Comparison of ENCODE assay signal across 19 cellular contexts in the genomic region with DNA sequence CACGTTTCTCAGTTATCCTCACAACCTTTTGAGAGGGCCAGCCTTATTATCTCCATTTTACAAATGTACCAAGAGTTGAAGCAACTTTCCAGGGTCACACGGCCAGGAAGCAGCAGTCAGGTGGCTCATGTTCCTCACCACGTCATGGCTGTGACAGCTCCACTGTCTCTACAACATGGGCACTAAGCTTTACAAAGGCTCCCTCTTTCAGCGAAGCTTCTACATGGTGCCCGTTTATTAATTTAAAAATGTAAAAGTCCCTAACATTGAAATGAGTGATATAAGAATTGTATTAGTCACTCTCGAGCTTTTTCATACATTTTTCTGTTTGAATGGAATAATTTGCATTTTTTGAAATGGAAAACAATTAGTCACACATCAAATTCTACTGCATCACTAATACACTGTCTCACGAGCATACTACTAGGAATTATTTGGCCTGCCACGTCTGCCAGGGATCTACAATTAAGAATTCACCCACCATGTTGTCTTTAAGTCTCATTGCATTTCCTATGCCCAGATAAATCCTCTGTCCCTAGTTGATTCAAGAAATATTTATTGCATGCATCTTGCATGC. TPM values are rescaled to one million over a fixed set of nuclear protein-coding genes. Genes with fewer than 3 reads are reported as not detected.
A peak's percentile ranks its signal among the peaks of the same experiment; 100 is the strongest.
DNase-seq lines count a peak whose midpoint lies in the region; ATAC-seq and TF ChIP-seq lines count a peak whose summit lies in the region.
"Had no signal": no experiment of that assay in that cellular context is flagged by ENCODE, and none has a peak within 500 bp of the region (broad histone marks: within the 10 kb centered on the region; RNA-seq: fewer than 3 reads in every experiment).

No MANE protein-coding gene starts in this region.

- no peaks in the 10 kb centered on the region for H3K36me3 ChIP-seq in PC-3 (ENCODE audit: low read depth, low read length)
- H3K36me3 ChIP-seq: SJCRH30 had no signal

- H3K27me3 ChIP-seq in PC-3 (ENCODE audit: low read length): no peaks in the 10 kb centered on the region
- H3K27me3 ChIP-seq: SJCRH30 had no signal

- BruUV-seq in PC-3 (replicated peaks; lab: Mats Ljungman, UMichigan): no TSS peak

- no peak overlapping the region for H3K4me3 ChIP-seq in PC-3 (ENCODE audit: low read length)
- H3K4me3 ChIP-seq: SJCRH30 had no signal

- peak in 1 of 2 donors; percentile 61 for ATAC-seq in activated T-cell treated with anti-CD3 and anti-CD28 coated beads, Interleukin-2, amount 50 U/mL, for 72 hours (replicated peaks in 1 of 2)
- ATAC-seq in stimulated activated naive CD8-positive, alpha-beta T cell treated with anti-CD3 and anti-CD28 coated beads, Interleukin-15, Interleukin-2, amounts not matched to agents 100 U/mL and 50 U/mL, for 24 hours: peak; percentile 52
- no peak for ATAC-seq in stimulated activated naive CD8-positive, alpha-beta T cell treated with anti-CD3 and anti-CD28 coated beads, Interleukin-15, amount 100 ng/mL, for 72 hours
- ATAC-seq in PC-3 (no peak), GM19397 (IDR thresholded peaks at IDR 0.05; ENCODE audit: unreplicated experiment) (no peak)
- ATAC-seq: HepG2 had no signal

- H3K4me2 ChIP-seq in PC-3 (ENCODE audit: low read length): no peak overlapping the region
- H3K4me2 ChIP-seq: KMS-11 had no signal

- no peaks in the 10 kb centered on the region for H3K27me3 Mint-ChIP-seq in activated T-cell treated with anti-CD3 and anti-CD28 coated beads, Interleukin-2, amount 50 U/mL, for 72 hours (ENCODE audit: low read depth)
- H3K27me3 Mint-ChIP-seq in stimulated activated naive CD8-positive, alpha-beta T cell treated with anti-CD3 and anti-CD28 coated beads, Interleukin-15, amount 100 ng/mL, for 72 hours: peaks cover 9% of the 10 kb centered on the region

- H3K79me2 ChIP-seq in PC-3 (ENCODE audit: low read length): no peaks in the 10 kb centered on the region

- H4K20me1 ChIP-seq in PC-3 (ENCODE audit: low read length): no peaks in the 10 kb centered on the region

- 0 out of 2 replicates have a peak overlapping the region, but pooled peaks have one; percentile 2 for H2AFZ ChIP-seq in PC-3 (ENCODE audit: low read length)

- H3K36me3 Mint-ChIP-seq in activated T-cell treated with anti-CD3 and anti-CD28 coated beads, Interleukin-2, amount 50 U/mL, for 72 hours (ENCODE audit: insufficient read depth in 2 of 2): peaks cover 3 to 7% of the 10 kb centered on the region in 2 donors

- peaks cover 4 to 8% of the 10 kb centered on the region in 2 donors for H3K9me3 Mint-ChIP-seq in activated T-cell treated with anti-CD3 and anti-CD28 coated beads, Interleukin-2, amount 50 U/mL, for 72 hours
- H3K9me3 Mint-ChIP-seq in stimulated activated naive CD8-positive, alpha-beta T cell treated with anti-CD3 and anti-CD28 coated beads, Interleukin-15, amount 100 ng/mL, for 72 hours: peaks cover 7 to 18% of the 10 kb centered on the region in 2 donors

- CTCF ChIA-PET in PC-3 (lab: Charles Lee): no interaction called here

- DNase-seq in activated T-cell treated with anti-CD3 and anti-CD28 coated beads, Interleukin-2, amount 50 U/mL, for 72 hours: no peak
- no peak for DNase-seq in activated T-cell treated with anti-CD3 and anti-CD28 coated beads, Interleukin-2, amount 50 U/mL, for 1 hour
- DNase-seq in stimulated activated naive CD8-positive, alpha-beta T cell treated with anti-CD3 and anti-CD28 coated beads, Interleukin-15, Interleukin-2, amounts not matched to agents 100 U/mL and 50 U/mL, for 24 hours: no peak
- DNase-seq in stimulated activated naive CD8-positive, alpha-beta T cell treated with anti-CD3 and anti-CD28 coated beads, Interleukin-15, amount 100 ng/mL, for 72 hours: no peak
- DNase-seq in PC-3: no peak
- no peak for DNase-seq in SHP77 (lab: John Stamatoyannopoulos, UW)
- DNase-seq: ACHN; C1 segment of cervical spinal cord; CD8-positive, alpha-beta memory T cell; DMS53; NCI-H1417 treated with DMSO at 0.1 percent for 48 hours; NCI-H1930; NCI-H226; NCI-H524; NCI-H82; SJCRH30 had no signal

- peaks cover 8% of the 10 kb centered on the region for H3K4me1 ChIP-seq in PC-3 (ENCODE audit: insufficient read depth, low read length)
- H3K4me1 ChIP-seq: SJCRH30 had no signal

- H3K9me3 ChIP-seq in PC-3 (ENCODE audit: low read length): no peaks in the 10 kb centered on the region

- no peak overlapping the region for H3K9ac ChIP-seq in PC-3 (ENCODE audit: low read length)
- H3K9ac ChIP-seq: KMS-11 had no signal

- peak overlapping the region in 1 of 2 donors; percentile 34 for H3K4me3 Mint-ChIP-seq in activated T-cell treated with anti-CD3 and anti-CD28 coated beads, Interleukin-2, amount 50 U/mL, for 72 hours
- H3K4me3 Mint-ChIP-seq in stimulated activated naive CD8-positive, alpha-beta T cell treated with anti-CD3 and anti-CD28 coated beads, Interleukin-15, amount 100 ng/mL, for 72 hours: no peak overlapping the region
- H3K4me3 Mint-ChIP-seq: CD8-positive, alpha-beta memory T cell had no signal

- no peaks in the 10 kb centered on the region for H3F3A ChIP-seq in PC-3 (ENCODE audit: low read length, unreplicated experiment)

- POLR2A ChIA-PET in PC-3 (lab: Charles Lee; ENCODE audit: unreplicated experiment): no interaction called here

- no peaks in the 10 kb centered on the region for H3K9me2 ChIP-seq in PC-3 (replicated peaks; ENCODE audit: low read length)

- TF ChIP-seq CTCF in PC-3 (conservative IDR thresholded peaks at IDR 0.05; ENCODE audit: low read depth, low read length): no peak

- peaks cover 19% of the 10 kb centered on the region for H3K4me1 Mint-ChIP-seq in activated T-cell treated with anti-CD3 and anti-CD28 coated beads, Interleukin-2, amount 50 U/mL, for 72 hours (ENCODE audit: low read depth)
- H3K4me1 Mint-ChIP-seq in stimulated activated naive CD8-positive, alpha-beta T cell treated with anti-CD3 and anti-CD28 coated beads, Interleukin-15, amount 100 ng/mL, for 72 hours: peaks cover 6% of the 10 kb centered on the region

- peak overlapping the region; percentile 19 for H3K27ac Mint-ChIP-seq in activated T-cell treated with anti-CD3 and anti-CD28 coated beads, Interleukin-2, amount 50 U/mL, for 72 hours
- H3K27ac Mint-ChIP-seq in stimulated activated naive CD8-positive, alpha-beta T cell treated with anti-CD3 and anti-CD28 coated beads, Interleukin-15, amount 100 ng/mL, for 72 hours: peak overlapping the region in 1 of 2 donors; percentile 16

- no peak overlapping the region for H3K27ac ChIP-seq in PC-3 (ENCODE audit: low read length)
- H3K27ac ChIP-seq: KMS-11, SJCRH30 had no signal

- intact Hi-C loops in PC-3 (cut with micrococcal nuclease): no loop called here

RNA-seq across cellular contexts. Expression of a gene that starts 28.4 kb away (rescaled TPM):
- 10 to 100 TPM; 11.3 to 13.2 TPM for total RNA-seq in activated T-cell treated with anti-CD3 and anti-CD28 coated beads, Interleukin-2, amount 50 U/mL, for 72 hours
- 21.9 and 25.3 TPM in 2 replicates for total RNA-seq in PC-3 (2014; rRNA removed)
